In genomic region chr19:10871711-10872550, GRCh38 we compare ENCODE assay signal across 8 cellular contexts. TPM values are rescaled to one million over a fixed set of nuclear protein-coding genes. Genes with fewer than 3 reads are reported as not detected.
DNase-seq lines count a peak whose midpoint lies in the region; ATAC-seq and TF ChIP-seq lines count a peak whose summit lies in the region.

No MANE protein-coding gene starts in this region.

- ATAC-seq in GM18505 (IDR thresholded peaks at IDR 0.05; ENCODE audit: unreplicated experiment), result peak; percentile 19
- peak; percentile 19 for ATAC-seq in HG03025 (IDR thresholded peaks at IDR 0.05; ENCODE audit: low FRiP score, unreplicated experiment)
- ATAC-seq in left lung, result no peak
- ATAC-seq in HG03571 (IDR thresholded peaks at IDR 0.05; ENCODE audit: unreplicated experiment), result no peak

- no peak for TF ChIP-seq CTCF in left lung (IDR thresholded peaks at IDR 0.05)

- peaks cover 0 to 4% of the 10 kb centered on the region in 2 donors for H3K27me3 ChIP-seq in left lung

- H3K36me3 Mint-ChIP-seq in T-helper 2 cell treated with Interferon-gamma antibody and Interleukin-4, amounts not matched to agents 5 μg/mL and 100 μg/mL, for 36 hours (ENCODE audit: low read depth), result peaks cover 6% of the 10 kb centered on the region

- peak overlapping the region; percentile 92 for H3K4me3 Mint-ChIP-seq in T-helper 2 cell treated with Interferon-gamma antibody and Interleukin-4, amounts not matched to agents 5 μg/mL and 100 μg/mL, for 36 hours

- H3K9me3 Mint-ChIP-seq in T-helper 2 cell treated with Interferon-gamma antibody and Interleukin-4, amounts not matched to agents 5 μg/mL and 100 μg/mL, for 36 hours, result no peaks in the 10 kb centered on the region

- H3K36me3 ChIP-seq in left lung, result peaks cover 0 to 6% of the 10 kb centered on the region in 2 donors

- H3K27ac Mint-ChIP-seq in T-helper 2 cell treated with Interferon-gamma antibody and Interleukin-4, amounts not matched to agents 5 μg/mL and 100 μg/mL, for 36 hours, result peak overlapping the region; percentile 95

- peak; percentile 22 for TF ChIP-seq POLR2A in GM18505 (IDR thresholded peaks at IDR 0.05; ENCODE audit: borderline replicate concordance, extremely low read depth, insufficient read depth, insufficient read length)

- intact Hi-C loops in left lung (cut with DNase I), result no loop called here

- peak overlapping the region; percentile 49 to 63 for H3K4me3 ChIP-seq in left lung

- H3K27me3 Mint-ChIP-seq in T-helper 2 cell treated with Interferon-gamma antibody and Interleukin-4, amounts not matched to agents 5 μg/mL and 100 μg/mL, for 36 hours (ENCODE audit: low read depth), result no peaks in the 10 kb centered on the region

- H3K9me3 ChIP-seq in left lung, result no peaks in the 10 kb centered on the region

- H3K27ac ChIP-seq in caudate nucleus (ENCODE audit: low read depth, low read length) (peak overlapping the region; percentile 26), left lung (peak overlapping the region; percentile 65 to 66)

- peaks cover 29% of the 10 kb centered on the region for H3K4me1 Mint-ChIP-seq in T-helper 2 cell treated with Interferon-gamma antibody and Interleukin-4, amounts not matched to agents 5 μg/mL and 100 μg/mL, for 36 hours (ENCODE audit: low read depth)

- peak; percentile 38 for DNase-seq in T-helper 2 cell treated with Interferon-gamma antibody and Interleukin-4, amounts not matched to agents 5 μg/mL and 100 μg/mL, for 36 hours (ENCODE audit: low spot score)
- DNase-seq in caudate nucleus (lab: John Stamatoyannopoulos, UW) (peak in 23 of 61 donors; percentile 5 to 69 (median 24)), left lung (peak; percentile 55 to 91), NCI-H2081 treated with DMSO at 0.1 percent for 48 hours (lab: John Stamatoyannopoulos, UW) (no peak)
- DNase-seq in stimulated activated CD8-positive, alpha-beta memory T cell treated with anti-CD3 and anti-CD28 coated beads, Interleukin-12 subunit alpha, Interleukin-12 subunit beta, amount 100 ng/mL, for 4 hours (ENCODE audit: low read depth), result peak; percentile 20

- peaks cover 6 to 44% of the 10 kb centered on the region in 2 donors for H3K4me1 ChIP-seq in left lung

RNA-seq across cellular contexts. Expression of gene CARM1, which starts 0.6 kb away (rescaled TPM):
- total RNA-seq in left lung, result 10 to 100 TPM; 34.4 to 37.1 TPM

RNA-seq across cellular contexts. Expression of gene C19orf38, which starts 23.7 kb away (rescaled TPM):
- total RNA-seq in left lung, result 10 to 100 TPM in 1 of 2 donors, 1 to 10 TPM in 1; 3.2 to 11.8 TPM

RNA-seq across cellular contexts. Expression of gene TMED1, which starts 35.9 kb away (rescaled TPM):
- 10 to 100 TPM; 25.4 to 27.0 TPM for total RNA-seq in left lung

RNA-seq across cellular contexts. Expression of gene YIPF2, which starts 56.5 kb away (rescaled TPM):
- total RNA-seq in left lung, result 10 to 100 TPM; 68.4 to 77.6 TPM

RNA-seq across cellular contexts. Expression of gene TIMM29, which starts 56.7 kb away (rescaled TPM):
- 10 to 100 TPM; 18.8 to 19.5 TPM for total RNA-seq in left lung

Comparison
In these comparisons a context has a peak if more than half of its experiments do, and no peak if none do; other contexts are left out.
1. ATAC-seq: peak in GM18505 (single experiment) and HG03025 (single experiment); none in left lung (single experiment) and HG03571 (single experiment).